In genomic region chr21:14883351-14883750, GRCh38 we compare ENCODE assay signal across 28 cellular contexts.
"Had no signal": no experiment of that assay in that cellular context is flagged by ENCODE, and none has a peak within 500 bp of the region (broad histone marks: within the 10 kb centered on the region; RNA-seq: fewer than 3 reads in every experiment).

No MANE protein-coding gene starts in this region.

- H3K4me3 ChIP-seq: colonic mucosa, coronary artery, dorsolateral prefrontal cortex, esophagus muscularis mucosa, esophagus squamous epithelium, gastrocnemius medialis, gastroesophageal sphincter, heart left ventricle, heart right ventricle had no signal

- H3K9me3 ChIP-seq: colonic mucosa, esophagus muscularis mucosa, esophagus squamous epithelium, gastrocnemius medialis, gastroesophageal sphincter, heart left ventricle, heart right ventricle had no signal

- H3K4me1 ChIP-seq: colonic mucosa had no signal

- FAIRE-seq: colon, endometrium, endothelial cell of umbilical vein, frontal cortex had no signal

- DNase-seq: colonic mucosa; cortex of kidney; dermis blood vessel endothelial cell; dorsolateral prefrontal cortex; effector CD4-positive, alpha-beta T cell; effector CD8-positive, alpha-beta T cell; effector memory CD4-positive, alpha-beta T cell; effector memory CD8-positive, alpha-beta T cell; endodermal cell; erythroblast; esophagus squamous epithelium; foreskin fibroblast; foreskin keratinocyte; foreskin melanocyte; gastrocnemius medialis; glutamatergic neuron; head of caudate nucleus; heart left ventricle; heart right ventricle had no signal

- H3K27me3 ChIP-seq: colonic mucosa, dorsolateral prefrontal cortex, esophagus muscularis mucosa, esophagus squamous epithelium, foreskin keratinocyte, gastrocnemius medialis, gastroesophageal sphincter, heart left ventricle, heart right ventricle had no signal

- ATAC-seq: effector memory CD8-positive, alpha-beta T cell; esophagus mucosa; foreskin keratinocyte; gastrocnemius medialis; gastroesophageal sphincter; heart left ventricle; heart right ventricle had no signal

- H3K27ac ChIP-seq: colonic mucosa, coronary artery, dorsolateral prefrontal cortex, epithelial cell of prostate, esophagus muscularis mucosa, esophagus squamous epithelium, foreskin keratinocyte, gastrocnemius medialis, gastroesophageal sphincter, heart left ventricle, heart right ventricle had no signal

- H3K36me3 ChIP-seq: colonic mucosa, esophagus muscularis mucosa, esophagus squamous epithelium, gastrocnemius medialis, gastroesophageal sphincter, heart left ventricle, heart right ventricle had no signal
